11 cellular contexts compared by ENCODE assay signal in genomic region chr2:209619782-209620181, GRCh38.
A peak's percentile ranks its signal among the peaks of the same experiment; 100 is the strongest.
DNase-seq lines count a peak whose midpoint lies in the region; ATAC-seq and TF ChIP-seq lines count a peak whose summit lies in the region.
"Had no signal": no experiment of that assay in that cellular context is flagged by ENCODE, and none has a peak within 500 bp of the region (broad histone marks: within the 10 kb centered on the region; RNA-seq: fewer than 3 reads in every experiment).

No MANE protein-coding gene starts in this region.

- no peaks in the 10 kb centered on the region for H4K20me1 ChIP-seq in Karpas-422 (ENCODE audit: insufficient read depth, low read depth, low read length)
- no peaks in the 10 kb centered on the region for H4K20me1 ChIP-seq in osteoblast (ENCODE audit: insufficient read depth, low read length)

- TF ChIP-seq CTCF in brain (conservative IDR thresholded peaks at IDR 0.05) (no peak), upper lobe of left lung (IDR thresholded peaks at IDR 0.05) (no peak), HFFc6 (IDR thresholded peaks at IDR 0.05) (no peak), osteoblast (IDR thresholded peaks at IDR 0.05; ENCODE audit: extremely low read depth, low read depth, low read length) (no peak)

- H3K27me3 Mint-ChIP-seq in brain (no peaks in the 10 kb centered on the region), HFFc6 (ENCODE audit: insufficient read depth) (0 out of 2 replicates have a peak, but pooled peaks cover 2% of the 10 kb centered on the region)

- ATAC-seq in GM21576 (IDR thresholded peaks at IDR 0.05; ENCODE audit: unreplicated experiment) (peak; percentile 83), upper lobe of left lung (ENCODE audit: low FRiP score in 2 of 2) (no peak)

- peak overlapping the region in 4 of 5 experiments; percentile 2 to 62 (median 20) for H3K27ac Mint-ChIP-seq in brain
- H3K27ac Mint-ChIP-seq in HFFc6, result no peak overlapping the region

- TF ChIP-seq EP300 in upper lobe of left lung (IDR thresholded peaks at IDR 0.05), result no peak

- H3K79me2 ChIP-seq in Karpas-422 (ENCODE audit: low read length) (no peaks in the 10 kb centered on the region), osteoblast (ENCODE audit: insufficient read depth, low read length) (no peaks in the 10 kb centered on the region)

- peaks cover 16% of the 10 kb centered on the region for H3K4me1 ChIP-seq in Karpas-422 (ENCODE audit: low read length)
- no peaks in the 10 kb centered on the region for H3K4me1 ChIP-seq in upper lobe of left lung
- H3K4me1 ChIP-seq in osteoblast (ENCODE audit: insufficient read depth, low read length), result no peaks in the 10 kb centered on the region

- H3K36me3 ChIP-seq in Karpas-422 (ENCODE audit: insufficient read depth, low read length) (no peaks in the 10 kb centered on the region), upper lobe of left lung (no peaks in the 10 kb centered on the region), osteoblast (ENCODE audit: insufficient read depth, low read length) (no peaks in the 10 kb centered on the region)

- H3K27me3 ChIP-seq in Karpas-422 (ENCODE audit: low read length) (no peaks in the 10 kb centered on the region), upper lobe of left lung (no peaks in the 10 kb centered on the region), osteoblast (ENCODE audit: insufficient read depth, low read length) (no peaks in the 10 kb centered on the region)

- no peak overlapping the region for H3K4me3 Mint-ChIP-seq in brain
- H3K4me3 Mint-ChIP-seq in HFFc6, result no peak overlapping the region

- peaks cover 3 to 22% (median 12%) of the 10 kb centered on the region in 5 experiments for H3K9me3 Mint-ChIP-seq in brain
- no peaks in the 10 kb centered on the region for H3K9me3 Mint-ChIP-seq in HFFc6

- peak overlapping the region; percentile 49 for H3K4me3 ChIP-seq in Karpas-422 (ENCODE audit: low read length)
- no peak overlapping the region for H3K4me3 ChIP-seq in upper lobe of left lung
- no peak overlapping the region for H3K4me3 ChIP-seq in osteoblast (ENCODE audit: insufficient read depth, low read length)

- no peaks in the 10 kb centered on the region for H3K9me3 ChIP-seq in Karpas-422 (ENCODE audit: low read length)
- no peaks in the 10 kb centered on the region for H3K9me3 ChIP-seq in upper lobe of left lung
- H3K9me3 ChIP-seq in osteoblast (ENCODE audit: low read depth, low read length), result no peaks in the 10 kb centered on the region

- H3K36me3 Mint-ChIP-seq in brain (peaks cover 46% of the 10 kb centered on the region), HFFc6 (ENCODE audit: low read depth) (no peaks in the 10 kb centered on the region)

- DNase-seq in DMS53 (lab: John Stamatoyannopoulos, UW) (peak; percentile 30), Karpas-422 (peak; percentile 92), upper lobe of left lung (no peak), HFFc6 (no peak), osteoblast (ENCODE audit: insufficient read length, low spot score, missing footprints) (no peak), NCI-H1436 treated with DMSO at 0.1 percent for 48 hours (lab: John Stamatoyannopoulos, UW) (no peak)
- DNase-seq: activated CD4-positive, alpha-beta T cell treated with anti-CD3 and anti-CD28 coated beads, Interleukin-2, amount 50 U/mL, for 4 hours; caudate nucleus; NCI-H2107 had no signal

- H3K4me2 ChIP-seq in Karpas-422 (ENCODE audit: low read depth, low read length, poor library complexity, severe bottlenecking) (peak overlapping the region; percentile 75), osteoblast (ENCODE audit: insufficient read depth, low read length) (no peak overlapping the region)

- no peak for TF ChIP-seq POLR2A in upper lobe of left lung (IDR thresholded peaks at IDR 0.05)

- H2AFZ ChIP-seq in Karpas-422 (ENCODE audit: low read length) (peak overlapping the region; percentile 82), osteoblast (ENCODE audit: low read length) (no peak overlapping the region)

- H3K4me1 Mint-ChIP-seq in brain, result peaks cover 76% of the 10 kb centered on the region
- peaks cover 7% of the 10 kb centered on the region; the same call in 1 of the 2 replicates for H3K4me1 Mint-ChIP-seq in HFFc6 (ENCODE audit: low read depth)

- H3K27ac ChIP-seq in Karpas-422 (ENCODE audit: low read length) (peak overlapping the region; percentile 78), upper lobe of left lung (no peak overlapping the region), osteoblast (ENCODE audit: low read depth, low read length) (no peak overlapping the region)

- no peaks in the 10 kb centered on the region for H3K9me2 ChIP-seq in Karpas-422 (replicated peaks; ENCODE audit: insufficient read depth, low read length)

- H3K9ac ChIP-seq in Karpas-422 (ENCODE audit: low read length), result peak overlapping the region; percentile 26; the same call in 1 of the 2 replicates

Comparison
In these comparisons a context has a peak if more than half of its experiments do, and no peak if none do; other contexts are left out.
1. DNase-seq: peak in DMS53 (single experiment) and Karpas-422 (single experiment); none in upper lobe of left lung (0 of 2), HFFc6 (single experiment), osteoblast (single experiment) and NCI-H1436 treated with DMSO at 0.1 percent for 48 hours (single experiment).